1 cellular context compared by ENCODE assay signal in the genomic region with DNA sequence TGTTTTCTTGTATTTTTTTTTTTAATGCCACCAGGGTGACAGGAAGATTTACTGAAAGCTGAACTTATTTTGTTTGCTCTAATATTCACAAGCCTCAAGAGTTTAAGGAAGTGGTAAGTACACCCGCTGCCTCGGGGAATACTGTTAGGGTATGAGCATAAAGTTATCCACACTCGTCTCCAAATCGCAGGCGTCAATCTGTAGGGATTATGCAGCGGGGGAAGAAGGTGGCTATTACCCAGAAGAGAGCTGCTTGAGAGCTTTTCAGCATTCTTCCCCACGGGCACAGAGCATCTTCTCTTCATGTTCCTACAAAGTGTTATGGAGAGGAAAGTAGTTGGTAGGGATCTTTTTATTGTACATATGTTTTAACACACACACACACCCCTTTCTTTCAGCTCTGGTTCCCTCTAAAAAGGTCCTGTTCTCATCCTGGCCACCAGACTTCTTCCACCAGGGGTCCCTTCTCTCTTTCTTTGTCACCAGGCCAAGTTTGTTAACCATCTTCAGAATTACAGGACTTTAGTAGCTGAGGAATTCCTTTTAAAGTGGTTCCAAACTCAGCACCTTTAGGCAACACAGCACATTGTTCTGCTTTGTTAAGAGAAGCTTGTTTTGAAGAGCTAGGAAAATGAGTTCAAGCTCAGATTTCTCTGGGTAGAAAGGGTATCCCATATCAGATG.
TF ChIP-seq lines count a peak whose summit lies in the region.

No MANE protein-coding gene starts in this region.

TF ChIP-seq in WTC11, 78 proteins besides CTCF, POLR2A, EP300 and RAD21 (continued from another document):
- TF ChIP-seq HMGXB4 (CRISPR knock-in tag; IDR thresholded peaks at IDR 0.05) (no peak), JUN (CRISPR knock-in tag; IDR thresholded peaks at IDR 0.05) (no peak), AR (CRISPR knock-in tag; IDR thresholded peaks at IDR 0.05) (no peak), MXD4 (CRISPR knock-in tag; IDR thresholded peaks at IDR 0.05; ENCODE audit: borderline replicate concordance) (no peak), JAZF1 (CRISPR knock-in tag; IDR thresholded peaks at IDR 0.05) (no peak), ZNF423 (CRISPR knock-in tag; IDR thresholded peaks at IDR 0.05) (no peak), GABPB1 (CRISPR knock-in tag; IDR thresholded peaks at IDR 0.05) (no peak), RORB (CRISPR knock-in tag; IDR thresholded peaks at IDR 0.05) (no peak)
- TF ChIP-seq, protein P1, sequence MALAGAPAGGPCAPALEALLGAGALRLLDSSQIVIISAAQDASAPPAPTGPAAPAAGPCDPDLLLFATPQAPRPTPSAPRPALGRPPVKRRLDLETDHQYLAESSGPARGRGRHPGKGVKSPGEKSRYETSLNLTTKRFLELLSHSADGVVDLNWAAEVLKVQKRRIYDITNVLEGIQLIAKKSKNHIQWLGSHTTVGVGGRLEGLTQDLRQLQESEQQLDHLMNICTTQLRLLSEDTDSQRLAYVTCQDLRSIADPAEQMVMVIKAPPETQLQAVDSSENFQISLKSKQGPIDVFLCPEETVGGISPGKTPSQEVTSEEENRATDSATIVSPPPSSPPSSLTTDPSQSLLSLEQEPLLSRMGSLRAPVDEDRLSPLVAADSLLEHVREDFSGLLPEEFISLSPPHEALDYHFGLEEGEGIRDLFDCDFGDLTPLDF (CRISPR knock-in tag; IDR thresholded peaks at IDR 0.05) = no peak
